ENCODE assay signal across 8 cellular contexts in genomic region chr3:39180183-39180545, GRCh38. TPM values are rescaled to one million over a fixed set of nuclear protein-coding genes. Genes with fewer than 3 reads are reported as not detected.
DNase-seq lines count a peak whose midpoint lies in the region; ATAC-seq and TF ChIP-seq lines count a peak whose summit lies in the region.

No MANE protein-coding gene starts in this region.

- POLR2A ChIA-PET in activated naive CD8-positive, alpha-beta T cell treated with anti-CD3 and anti-CD28 coated beads, Interleukin-2, amount 10 ng/mL, durations not matched to agents 7 days and 5 days (lab: Charles Lee), result interaction anchor here (3.6 kb wide), 1 partner anchor 32 kb away, joined by 17 read pairs; no protein-coding TSS in a partner anchor

- TF ChIP-seq CTCF in kidney epithelial cell (IDR thresholded peaks at IDR 0.05; ENCODE audit: insufficient read depth, low read length, poor library complexity, severe bottlenecking) (no peak), omental fat pad (IDR thresholded peaks at IDR 0.05) (no peak)

- no peaks in the 10 kb centered on the region for H3K36me3 ChIP-seq in kidney epithelial cell (ENCODE audit: control insufficient read depth, insufficient read depth, low read length)

- peak; percentile 36 for DNase-seq in activated CD4-positive, alpha-beta T cell treated with anti-CD3 and anti-CD28 coated beads for 48 hours
- DNase-seq in activated CD4-positive, alpha-beta T cell treated with anti-CD3 and anti-CD28 coated beads for 1 hour, result no peak
- DNase-seq in activated naive CD8-positive, alpha-beta T cell treated with anti-CD3 and anti-CD28 coated beads, Interleukin-2, amount 10 ng/mL, durations not matched to agents 7 days and 5 days, result no peak
- DNase-seq in kidney epithelial cell (ENCODE audit: low read depth), result no peak
- no peak for DNase-seq in omental fat pad (ENCODE audit: low spot score)
- no peak for DNase-seq in DMS153 treated with DMSO at 0.1 percent for 48 hours (lab: John Stamatoyannopoulos, UW; ENCODE audit: unreplicated experiment)

- H3K27me3 Mint-ChIP-seq in activated naive CD8-positive, alpha-beta T cell treated with anti-CD3 and anti-CD28 coated beads, Interleukin-2, amount 10 ng/mL, durations not matched to agents 7 days and 5 days, result no peaks in the 10 kb centered on the region

- H3K27ac Mint-ChIP-seq in activated naive CD8-positive, alpha-beta T cell treated with anti-CD3 and anti-CD28 coated beads, Interleukin-2, amount 10 ng/mL, durations not matched to agents 7 days and 5 days, result peak overlapping the region; percentile 47

- H3K4me3 ChIP-seq in kidney epithelial cell (ENCODE audit: low read depth, low read length), result peak overlapping the region; percentile 40

- no peaks in the 10 kb centered on the region for H3K27me3 ChIP-seq in kidney epithelial cell (ENCODE audit: control insufficient read depth, insufficient read depth, low read length)

- H3K27ac ChIP-seq in temporal lobe (ENCODE audit: low read depth, low read length), result peak overlapping the region; percentile 56

- ATAC-seq in activated naive CD8-positive, alpha-beta T cell treated with anti-CD3 and anti-CD28 coated beads, Interleukin-2, amount 10 ng/mL, durations not matched to agents 7 days and 5 days (ENCODE audit: low read depth), result no peak
- ATAC-seq in HG03135 (IDR thresholded peaks at IDR 0.05; ENCODE audit: unreplicated experiment) (no peak), omental fat pad (ENCODE audit: low FRiP score) (no peak)

- peak overlapping the region; percentile 89 for H3K4me3 Mint-ChIP-seq in activated naive CD8-positive, alpha-beta T cell treated with anti-CD3 and anti-CD28 coated beads, Interleukin-2, amount 10 ng/mL, durations not matched to agents 7 days and 5 days

- H3K9me3 Mint-ChIP-seq in activated naive CD8-positive, alpha-beta T cell treated with anti-CD3 and anti-CD28 coated beads, Interleukin-2, amount 10 ng/mL, durations not matched to agents 7 days and 5 days, result peaks cover 2% of the 10 kb centered on the region

- peaks cover 11% of the 10 kb centered on the region for H3K36me3 Mint-ChIP-seq in activated naive CD8-positive, alpha-beta T cell treated with anti-CD3 and anti-CD28 coated beads, Interleukin-2, amount 10 ng/mL, durations not matched to agents 7 days and 5 days

- H3K4me1 Mint-ChIP-seq in activated naive CD8-positive, alpha-beta T cell treated with anti-CD3 and anti-CD28 coated beads, Interleukin-2, amount 10 ng/mL, durations not matched to agents 7 days and 5 days, result peaks cover 47% of the 10 kb centered on the region

RNA-seq across cellular contexts. Expression of gene XIRP1, which starts 12.2 kb away (rescaled TPM):
- not detected for total RNA-seq in activated naive CD8-positive, alpha-beta T cell treated with anti-CD3 and anti-CD28 coated beads, Interleukin-2, amount 10 ng/mL, durations not matched to agents 7 days and 5 days
- total RNA-seq in kidney epithelial cell (0.08 TPM in 1 of 2 replicates, not detected in the other), temporal lobe (not detected), omental fat pad (1 to 10 TPM in 1 of 4 donors, under 1 TPM in 1, not detected in 2; 0.65 to 2.0 TPM)

RNA-seq across cellular contexts. Expression of gene CSRNP1, which starts 26.8 kb away (rescaled TPM):
- 10 to 100 TPM; 15.8 to 16.5 TPM for total RNA-seq in activated naive CD8-positive, alpha-beta T cell treated with anti-CD3 and anti-CD28 coated beads, Interleukin-2, amount 10 ng/mL, durations not matched to agents 7 days and 5 days
- 27.5 and 30.8 TPM in 2 replicates for total RNA-seq in kidney epithelial cell
- total RNA-seq in temporal lobe, result 3.7 TPM
- total RNA-seq in omental fat pad, result 100 to 1,000 TPM in 2 of 4 donors, 10 to 100 TPM in 2; 52.0 to 321 (median 90.8) TPM
